In genomic region chrX:54352677-54353076, GRCh38 we compare ENCODE assay signal across 28 cellular contexts.
"Had no signal": no experiment of that assay in that cellular context is flagged by ENCODE, and none has a peak within 500 bp of the region (broad histone marks: within the 10 kb centered on the region; RNA-seq: fewer than 3 reads in every experiment).

No MANE protein-coding gene starts in this region.

- H3K4me3 ChIP-seq: psoas muscle, right lobe of liver, sigmoid colon, stomach, thoracic aorta, thyroid gland, tibial nerve, upper lobe of left lung, vagina had no signal

- H3K9me3 ChIP-seq: neutrophil, right lobe of liver, sigmoid colon, thoracic aorta, thyroid gland, vagina had no signal

- H3K27me3 Mint-ChIP-seq: progenitor cell of endocrine pancreas had no signal

- H3K79me2 ChIP-seq: parathyroid adenoma had no signal

- H3K4me3 Mint-ChIP-seq: naive thymus-derived CD4-positive, alpha-beta T cell; natural killer cell; nephron; stimulated activated effector memory CD8-positive, alpha-beta T cell treated with anti-CD3 and anti-CD28 coated beads, Interleukin-12 subunit alpha, Interleukin-12 subunit beta, amount 100 ng/mL, for 72 hours; stimulated activated naive B cell treated with anti-CD40 and anti-IgM and Interleukin-4, amounts not matched to agents 10 μg/mL and 1 μg/mL and 100 μg/mL, for 72 hours; stimulated activated naive CD8-positive, alpha-beta T cell treated with anti-CD3 and anti-CD28 coated beads, Interleukin-15, Interleukin-2, amounts not matched to agents 100 ng/mL and 50 ng/mL, for 24 hours had no signal

- DNase-seq: naive thymus-derived CD4-positive, alpha-beta T cell; natural killer cell; nucleus accumbens; posterior cingulate gyrus; psoas muscle; right cardiac atrium; right lobe of liver; sigmoid colon; small intestine; stimulated activated CD4-positive, alpha-beta T cell treated with anti-CD3 and anti-CD28 coated beads, Interleukin-15, amount 100 ng/mL, for 24 hours; stimulated activated CD4-positive, alpha-beta T cell treated with anti-CD3 and anti-CD28 coated beads, Interleukin-2, amount 100 ng/mL, for 24 hours; stimulated activated CD4-positive, alpha-beta T cell treated with anti-CD3 and anti-CD28 coated beads, Interleukin-2, amount 100 ng/mL, for 48 hours; stimulated activated CD4-positive, alpha-beta T cell treated with anti-CD3 and anti-CD28 coated beads, Interleukin-4, amount 100 ng/mL, for 24 hours; stimulated activated naive B cell treated with anti-CD40 and anti-IgM and Interleukin-4, amounts not matched to agents 10 μg/mL and 1 μg/mL and 100 μg/mL, for 72 hours; stimulated activated naive CD4-positive, alpha-beta T cell treated with Interleukin-2 at 50 U/mL for 16 hours; stomach; thyroid gland; trophoblast cell; upper lobe of left lung had no signal

- H3K4me1 ChIP-seq: parathyroid adenoma, psoas muscle, right lobe of liver, sigmoid colon, stomach, thyroid gland, vagina had no signal

- H3K9me3 Mint-ChIP-seq: natural killer cell; stimulated activated effector memory CD8-positive, alpha-beta T cell treated with anti-CD3 and anti-CD28 coated beads, Interleukin-12 subunit alpha, Interleukin-12 subunit beta, amount 100 ng/mL, for 72 hours; stimulated activated naive B cell treated with anti-CD40 and anti-IgM and Interleukin-4, amounts not matched to agents 10 μg/mL and 1 μg/mL and 100 μg/mL, for 72 hours; stimulated activated naive CD8-positive, alpha-beta T cell treated with anti-CD3 and anti-CD28 coated beads, Interleukin-15, Interleukin-2, amounts not matched to agents 100 ng/mL and 50 ng/mL, for 24 hours had no signal

- H3K27ac Mint-ChIP-seq: naive thymus-derived CD4-positive, alpha-beta T cell; natural killer cell; nephron; progenitor cell of endocrine pancreas; stimulated activated effector memory CD8-positive, alpha-beta T cell treated with anti-CD3 and anti-CD28 coated beads, Interleukin-12 subunit alpha, Interleukin-12 subunit beta, amount 100 ng/mL, for 72 hours; stimulated activated naive B cell treated with anti-CD40 and anti-IgM and Interleukin-4, amounts not matched to agents 10 μg/mL and 1 μg/mL and 100 μg/mL, for 72 hours; stimulated activated naive CD8-positive, alpha-beta T cell treated with anti-CD3 and anti-CD28 coated beads, Interleukin-15, Interleukin-2, amounts not matched to agents 100 ng/mL and 50 ng/mL, for 24 hours had no signal

- H3K9ac ChIP-seq: parathyroid adenoma had no signal

- H3K36me3 ChIP-seq: neutrophil, right lobe of liver, sigmoid colon, stomach, thoracic aorta, thyroid gland, tibial nerve, upper lobe of left lung, vagina had no signal

- H2AFZ ChIP-seq: parathyroid adenoma had no signal

- H3K36me3 Mint-ChIP-seq: natural killer cell; stimulated activated effector memory CD8-positive, alpha-beta T cell treated with anti-CD3 and anti-CD28 coated beads, Interleukin-12 subunit alpha, Interleukin-12 subunit beta, amount 100 ng/mL, for 72 hours; stimulated activated naive B cell treated with anti-CD40 and anti-IgM and Interleukin-4, amounts not matched to agents 10 μg/mL and 1 μg/mL and 100 μg/mL, for 72 hours had no signal

- H3K27ac ChIP-seq: neutrophil, parathyroid adenoma, psoas muscle, right lobe of liver, sigmoid colon, stomach, thoracic aorta, thyroid gland, tibial nerve, upper lobe of left lung, vagina had no signal

- ATAC-seq: naive thymus-derived CD4-positive, alpha-beta T cell; natural killer cell; psoas muscle; right cardiac atrium; right lobe of liver; stimulated activated effector memory CD8-positive, alpha-beta T cell treated with anti-CD3 and anti-CD28 coated beads, Interleukin-12 subunit alpha, Interleukin-12 subunit beta, amount 100 ng/mL, for 72 hours; stimulated activated naive B cell treated with anti-CD40 and anti-IgM and Interleukin-4, amounts not matched to agents 10 μg/mL and 1 μg/mL and 100 μg/mL, for 72 hours had no signal

- H3K27me3 ChIP-seq: right lobe of liver, sigmoid colon, thyroid gland, tibial nerve, upper lobe of left lung, vagina had no signal
